ENCODE assay signal across 1 cellular context in genomic region chr11:64844330-64845124, GRCh38.
TF ChIP-seq lines count a peak whose summit lies in the region.

CDC42BPG (minus strand) TSS chr11:64844653; CDS start chr11:64844569, 84 bp downstream.

TF ChIP-seq in HepG2, 621 proteins besides CTCF, POLR2A, EP300 and RAD21 (continued from another document and continues in another):
- no peak for TF ChIP-seq MXD3 (CRISPR knock-in tag; IDR thresholded peaks at IDR 0.05)
- 0 out of 2 replicates have a peak, but pooled peaks have one; percentile 18 for TF ChIP-seq ZNF773 (CRISPR knock-in tag; IDR thresholded peaks at IDR 0.05; ENCODE audit: borderline replicate concordance)
- peak; percentile 25; the same call in 1 of the 2 replicates for TF ChIP-seq BCL3 (CRISPR knock-in tag; IDR thresholded peaks at IDR 0.05)
- TF ChIP-seq ZNF879 (CRISPR knock-in tag; IDR thresholded peaks at IDR 0.05), result no peak
- no peak for TF ChIP-seq SMC3 (IDR thresholded peaks at IDR 0.05; ENCODE audit: low read length)
- no peak for TF ChIP-seq TSC22D2 (CRISPR knock-in tag; IDR thresholded peaks at IDR 0.05; ENCODE audit: borderline replicate concordance)
- no peak for TF ChIP-seq HNRNPH1 (optimal IDR thresholded peaks at IDR 0.05; ENCODE audit: low read depth, low read length)
- peak; percentile 39 for TF ChIP-seq ZFX (CRISPR knock-in tag; IDR thresholded peaks at IDR 0.05; ENCODE audit: low read depth)
- no peak for TF ChIP-seq ZNF446 (CRISPR knock-in tag; IDR thresholded peaks at IDR 0.05)
- peak; percentile 63 for TF ChIP-seq MAX (IDR thresholded peaks at IDR 0.05)
- TF ChIP-seq PBX2 (CRISPR knock-in tag; IDR thresholded peaks at IDR 0.05), result no peak
- TF ChIP-seq ZNF136 (CRISPR knock-in tag; IDR thresholded peaks at IDR 0.05; ENCODE audit: low read depth), result no peak
- 0 out of 2 replicates have a peak, but pooled peaks have one; percentile 21 for TF ChIP-seq SAP130 (CRISPR knock-in tag; IDR thresholded peaks at IDR 0.05; ENCODE audit: low read depth)
- TF ChIP-seq U2AF2 (IDR thresholded peaks at IDR 0.05; ENCODE audit: low read depth, low read length), result no peak
- 0 out of 2 replicates have a peak, but pooled peaks have one; percentile 51 for TF ChIP-seq ZSCAN31 (CRISPR knock-in tag; IDR thresholded peaks at IDR 0.05; ENCODE audit: low read depth)
- peak; percentile 29 for TF ChIP-seq STAG1 (CRISPR knock-in tag; IDR thresholded peaks at IDR 0.05)
- no peak for TF ChIP-seq BRCA1 (CRISPR knock-in tag; IDR thresholded peaks at IDR 0.05)
- TF ChIP-seq ZNF770 (CRISPR knock-in tag; IDR thresholded peaks at IDR 0.05), result peak; percentile 36; the same call in 1 of the 2 replicates
- no peak for TF ChIP-seq TOE1 (CRISPR knock-in tag; IDR thresholded peaks at IDR 0.05)
- 0 out of 2 replicates have a peak, but pooled peaks have one; percentile 34 for TF ChIP-seq ZNF138 (CRISPR knock-in tag; IDR thresholded peaks at IDR 0.05; ENCODE audit: low read depth)
- peak; percentile 37; the same call in 1 of the 2 replicates for TF ChIP-seq ZBTB38 (CRISPR knock-in tag; IDR thresholded peaks at IDR 0.05)
- TF ChIP-seq SOX5 (CRISPR knock-in tag; IDR thresholded peaks at IDR 0.05; ENCODE audit: borderline replicate concordance), result no peak
- no peak for TF ChIP-seq TEAD2 (CRISPR knock-in tag; IDR thresholded peaks at IDR 0.05)
- no peak for TF ChIP-seq ZNF232 (CRISPR knock-in tag; IDR thresholded peaks at IDR 0.05; ENCODE audit: borderline replicate concordance)
- TF ChIP-seq KAT8 (CRISPR knock-in tag; IDR thresholded peaks at IDR 0.05), result no peak
- TF ChIP-seq ZBTB33 (CRISPR knock-in tag; IDR thresholded peaks at IDR 0.05), result no peak
- peak; percentile 71; the same call in 1 of the 2 replicates for TF ChIP-seq PCBP1 (IDR thresholded peaks at IDR 0.05; ENCODE audit: borderline replicate concordance, low read depth, low read length)
- peak; percentile 48; the same call in 1 of the 2 replicates for TF ChIP-seq ZNF678 (CRISPR knock-in tag; IDR thresholded peaks at IDR 0.05)
- TF ChIP-seq PITX1 (CRISPR knock-in tag; IDR thresholded peaks at IDR 0.05), result no peak
- peak; percentile 34; the same call in 1 of the 2 replicates for TF ChIP-seq TFDP1 (CRISPR knock-in tag; IDR thresholded peaks at IDR 0.05; ENCODE audit: borderline replicate concordance)
- TF ChIP-seq ZFY (CRISPR knock-in tag; IDR thresholded peaks at IDR 0.05), result peak; percentile 62
- TF ChIP-seq HMG20A (CRISPR knock-in tag; IDR thresholded peaks at IDR 0.05; ENCODE audit: borderline replicate concordance), result no peak
- TF ChIP-seq ZNF224 (CRISPR knock-in tag; IDR thresholded peaks at IDR 0.05), result no peak
- TF ChIP-seq JARID2 (CRISPR knock-in tag; IDR thresholded peaks at IDR 0.05; ENCODE audit: insufficient replicate concordance), result no peak
- TF ChIP-seq ZNF484 (CRISPR knock-in tag; IDR thresholded peaks at IDR 0.05; ENCODE audit: borderline replicate concordance, low read depth), result no peak
- peak; percentile 44 for TF ChIP-seq YY1 (IDR thresholded peaks at IDR 0.05; ENCODE audit: insufficient read depth, insufficient replicate concordance, low read depth, low read length)
- TF ChIP-seq ZNF691 (CRISPR knock-in tag; IDR thresholded peaks at IDR 0.05; ENCODE audit: borderline replicate concordance, low read depth), result peak; percentile 70; the same call in 1 of the 2 replicates
- peak; percentile 25; the same call in 1 of the 2 replicates for TF ChIP-seq ARNTL (CRISPR knock-in tag; IDR thresholded peaks at IDR 0.05)
- 0 out of 2 replicates have a peak, but pooled peaks have one; percentile 13 for TF ChIP-seq ZIK1 (CRISPR knock-in tag; IDR thresholded peaks at IDR 0.05; ENCODE audit: borderline replicate concordance, low read depth)
- peak; percentile 8; the same call in 1 of the 2 replicates for TF ChIP-seq MED1 (CRISPR knock-in tag; IDR thresholded peaks at IDR 0.05)
- no peak; the same call in 1 of the 2 replicates for TF ChIP-seq ZNF772 (CRISPR knock-in tag; IDR thresholded peaks at IDR 0.05)
- peak; percentile 54; the same call in 1 of the 2 replicates for TF ChIP-seq UBTF (CRISPR knock-in tag; IDR thresholded peaks at IDR 0.05)
- TF ChIP-seq POGK (CRISPR knock-in tag; conservative IDR thresholded peaks at IDR 0.05), result peak; percentile 19; the same call in 1 of the 2 replicates
- TF ChIP-seq ZEB1 (IDR thresholded peaks at IDR 0.05; ENCODE audit: insufficient replicate concordance, low read depth), result peak; percentile 94
- no peak for TF ChIP-seq ZNF24 (IDR thresholded peaks at IDR 0.05)
- no peak for TF ChIP-seq ZNF121 (CRISPR knock-in tag; IDR thresholded peaks at IDR 0.05)
- no peak for TF ChIP-seq FOXK2 (IDR thresholded peaks at IDR 0.05)
- 0 out of 2 replicates have a peak, but pooled peaks have one; percentile 1 for TF ChIP-seq ONECUT2 (CRISPR knock-in tag; IDR thresholded peaks at IDR 0.05)
- peak; percentile 60; the same call in 1 of the 2 replicates for TF ChIP-seq EEA1 (CRISPR knock-in tag; IDR thresholded peaks at IDR 0.05; ENCODE audit: borderline replicate concordance)
- TF ChIP-seq HMGXB4 (CRISPR knock-in tag; IDR thresholded peaks at IDR 0.05; ENCODE audit: borderline replicate concordance in 1 of 2, low read depth in 1 of 2), result peak; percentile 39 to 43; a peak in 1 of 4 replicates
- no peak for TF ChIP-seq ZNF598 (CRISPR knock-in tag; IDR thresholded peaks at IDR 0.05; ENCODE audit: borderline replicate concordance)
